Comparison of ENCODE assay signal across 8 cellular contexts in the genomic region with DNA sequence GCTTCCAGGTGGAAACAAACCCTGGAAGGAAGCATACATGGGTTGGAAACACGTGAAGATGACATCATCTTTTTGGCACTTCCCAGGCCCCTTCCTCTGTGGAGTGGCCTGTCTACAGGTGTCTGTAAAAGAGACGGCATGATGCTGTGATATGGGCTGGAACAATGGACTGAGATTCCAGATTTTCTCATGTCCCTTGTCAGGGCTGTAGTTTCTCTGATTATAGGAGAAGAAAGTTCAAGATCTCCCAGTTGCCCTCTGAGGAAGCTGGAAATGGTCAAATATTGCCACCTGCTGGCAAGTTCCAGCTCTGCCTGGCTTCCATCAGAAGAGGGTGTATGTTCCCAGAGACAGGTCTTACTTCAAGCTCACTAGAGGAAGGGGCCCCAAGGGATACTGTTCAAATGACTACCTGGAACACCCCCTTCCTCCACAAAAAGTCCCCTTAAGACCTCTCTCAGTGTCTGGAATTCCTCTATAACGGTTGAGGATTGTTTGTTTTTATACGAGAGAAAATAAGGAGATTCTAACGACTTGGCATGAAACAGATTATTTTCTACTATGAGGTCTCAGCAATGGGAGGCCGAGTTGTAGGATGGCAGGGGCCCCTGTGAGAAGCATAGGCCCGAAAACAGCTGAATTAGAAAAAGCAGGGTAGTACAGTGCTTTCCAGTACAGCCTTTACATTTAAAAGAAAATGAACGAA. TPM values are rescaled to one million over a fixed set of nuclear protein-coding genes. Genes with fewer than 3 reads are reported as not detected.
A peak's percentile ranks its signal among the peaks of the same experiment; 100 is the strongest.
DNase-seq lines count a peak whose midpoint lies in the region; ATAC-seq, FAIRE-seq and TF ChIP-seq lines count a peak whose summit lies in the region.

No MANE protein-coding gene starts in this region.

- DNase-seq in EH (ENCODE audit: low read depth) = peak; percentile 80
- DNase-seq in KBM-7 = peak; percentile 91
- DNase-seq in RWPE2 (ENCODE audit: low spot score) = no peak
- DNase-seq in activated effector memory CD4-positive, alpha-beta T cell treated with anti-CD3 and anti-CD28 coated beads, Interleukin-2, amount 50 U/mL, for 16 hours = peak; percentile 92
- DNase-seq in pancreas = peak in 4 of 6 donors; percentile 60 to 85 (median 62)
- peak; percentile 79 for DNase-seq in urothelium cell line (ENCODE audit: low spot score)

- H3K27ac ChIP-seq in RWPE2 (ENCODE audit: poor library complexity, severe bottlenecking) (no peak overlapping the region), gastroesophageal sphincter (no peak overlapping the region), pancreas (no peak overlapping the region)

- in situ Hi-C loops in KBM-7 (cut with MboI; ENCODE audit: low pct_unique_long_range_greater_than_20kb, low sequenced_read_pairs) = no loop called here

- H3K27me3 ChIP-seq in RWPE2 (ENCODE audit: insufficient read depth, poor library complexity, severe bottlenecking) = no peaks in the 10 kb centered on the region
- H3K27me3 ChIP-seq in gastroesophageal sphincter = no peaks in the 10 kb centered on the region
- no peaks in the 10 kb centered on the region for H3K27me3 ChIP-seq in pancreas

- H3K36me3 ChIP-seq in RWPE2 (ENCODE audit: low read depth) (no peaks in the 10 kb centered on the region), gastroesophageal sphincter (no peaks in the 10 kb centered on the region), pancreas (no peaks in the 10 kb centered on the region)

- intact Hi-C loops in pancreas (cut with DNase I) = loop anchor here in 2 of 3 donors (5.0 kb wide), 1 partner anchor 38 kb away; no protein-coding TSS in a partner anchor

- WGBS in gastroesophageal sphincter (ENCODE audit: low coverage in 1 of 2), 2 donors = 28 to 36% methylated on average over 6 to 8 of the region's 8 CpGs
- 32 to 35% methylated on average over 8 of the region's 8 CpGs for WGBS in pancreas, 2 donors

- H3K4me1 ChIP-seq in RWPE2 (ENCODE audit: insufficient read depth, poor library complexity, severe bottlenecking) (no peaks in the 10 kb centered on the region), gastroesophageal sphincter (peaks cover 3 to 43% (median 11%) of the 10 kb centered on the region in 3 donors), pancreas (peaks cover 0 to 3% (median 0%) of the 10 kb centered on the region in 3 donors)

- TF ChIP-seq POLR2A in gastroesophageal sphincter (IDR thresholded peaks at IDR 0.05) = no peak

- TF ChIP-seq CTCF in RWPE2 (IDR thresholded peaks at IDR 0.05; ENCODE audit: poor library complexity, severe bottlenecking) = peak; percentile 98
- peak; percentile 75 to 94 (median 93) for TF ChIP-seq CTCF in gastroesophageal sphincter (IDR thresholded peaks at IDR 0.05)
- peak; percentile 70 to 83 (median 80) for TF ChIP-seq CTCF in pancreas (IDR thresholded peaks at IDR 0.05)

- H3K4me3 ChIP-seq in RWPE2 (ENCODE audit: severe bottlenecking) (no peak overlapping the region), gastroesophageal sphincter (no peak overlapping the region), pancreas (no peak overlapping the region)

- H3K9me3 ChIP-seq in RWPE2 (ENCODE audit: severe bottlenecking) (no peaks in the 10 kb centered on the region), gastroesophageal sphincter (no peaks in the 10 kb centered on the region), pancreas (no peaks in the 10 kb centered on the region)

- ATAC-seq in GM21619 (IDR thresholded peaks at IDR 0.05; ENCODE audit: unreplicated experiment) (peak; percentile 91), RWPE2 (ENCODE audit: low read depth) (peak; percentile 97), gastroesophageal sphincter (peak; percentile 87), pancreas (peak; percentile 85 to 98 (median 96))

- FAIRE-seq in pancreas (lab: Jason Lieb, UNC) (no peak), urothelium cell line (lab: Jason Lieb, UNC) (no peak)

- no peak for TF ChIP-seq EP300 in gastroesophageal sphincter (IDR thresholded peaks at IDR 0.05)

RNA-seq across cellular contexts. Expression of a gene that starts 7.3 kb away (rescaled TPM):
- total RNA-seq in gastroesophageal sphincter (100 to 1,000 TPM; 359 to 435 (median 375) TPM), pancreas (10 to 100 TPM; 39.6 to 70.8 (median 48.7) TPM)
- polyA plus RNA-seq in pancreas = 10 to 100 TPM; 37.0 to 64.2 TPM

RNA-seq across cellular contexts. Expression of a gene that starts 59.1 kb away (rescaled TPM):
- total RNA-seq in gastroesophageal sphincter = 100 to 1,000 TPM; 204 to 317 (median 256) TPM
- total RNA-seq in pancreas = 10 to 100 TPM; 18.1 to 23.1 (median 20.4) TPM
- 10 to 100 TPM in 1 of 2 donors, 1 to 10 TPM in 1; 8.1 to 29.4 TPM for polyA plus RNA-seq in pancreas

Comparison
In these comparisons a context has a peak if more than half of its experiments do, and no peak if none do; other contexts are left out.
1. RNA of a gene that starts 7.3 kb away (total RNA-seq): 359 to 435 TPM in gastroesophageal sphincter; 39.6 to 70.8 TPM in pancreas; every median in the first group is over 4 times any median in the second.
2. RNA of a gene that starts 59.1 kb away (total RNA-seq): 204 to 317 TPM in gastroesophageal sphincter; 18.1 to 23.1 TPM in pancreas; every median in the first group is over 4 times any median in the second.
3. Peak in every context shown above with its lines, with median percentiles within 50 percentile points of each other: ATAC-seq and CTCF ChIP-seq.